Comparison of ENCODE assay signal across 9 cellular contexts in genomic region chr6:32126880-32127279, GRCh38. TPM values are rescaled to one million over a fixed set of nuclear protein-coding genes. Genes with fewer than 3 reads are reported as not detected.
DNase-seq lines count a peak whose midpoint lies in the region; ATAC-seq lines count a peak whose summit lies in the region.
"Had no signal": no experiment of that assay in that cellular context is flagged by ENCODE, and none has a peak within 500 bp of the region (broad histone marks: within the 10 kb centered on the region; RNA-seq: fewer than 3 reads in every experiment).

No MANE protein-coding gene starts in this region.

- peak overlapping the region; percentile 90 for H3K27ac ChIP-seq in substantia nigra (ENCODE audit: low read depth, low read length, poor library complexity, severe bottlenecking)

- no peak for DNase-seq in activated CD4-positive, alpha-beta T cell treated with anti-CD3 and anti-CD28 coated beads, Interleukin-2, amount 10 ng/mL, durations not matched to agents 24 days and 14 days
- DNase-seq in activated CD4-positive, alpha-beta T cell treated with anti-CD3 and anti-CD28 coated beads for 4 hours, result no peak
- DNase-seq in activated naive CD8-positive, alpha-beta T cell treated with anti-CD3 and anti-CD28 coated beads for 36 hours, result no peak
- DNase-seq in kidney tubule cell (ENCODE audit: low spot score) (peak; percentile 43), substantia nigra (lab: John Stamatoyannopoulos, UW) (no peak), H7 (no peak), iPS-NIHi7 (ENCODE audit: extremely low spot score) (no peak)
- DNase-seq: SHP77 treated with DMSO at 0.1 percent for 48 hours had no signal

- no peaks in the 10 kb centered on the region for H3K27me3 Mint-ChIP-seq in activated CD4-positive, alpha-beta T cell treated with anti-CD3 and anti-CD28 coated beads, Interleukin-2, amount 10 ng/mL, durations not matched to agents 24 days and 14 days
- no peaks in the 10 kb centered on the region for H3K27me3 Mint-ChIP-seq in activated naive CD8-positive, alpha-beta T cell treated with anti-CD3 and anti-CD28 coated beads for 36 hours

- peak overlapping the region; percentile 100 for H3K4me3 Mint-ChIP-seq in activated CD4-positive, alpha-beta T cell treated with anti-CD3 and anti-CD28 coated beads, Interleukin-2, amount 10 ng/mL, durations not matched to agents 24 days and 14 days
- H3K4me3 Mint-ChIP-seq in activated naive CD8-positive, alpha-beta T cell treated with anti-CD3 and anti-CD28 coated beads for 36 hours, result peak overlapping the region; percentile 99

- H3K4me3 ChIP-seq in H7 (ENCODE audit: insufficient read depth, low read depth, low read length), result no peak overlapping the region

- peaks cover 39% of the 10 kb centered on the region for H3K4me1 Mint-ChIP-seq in activated CD4-positive, alpha-beta T cell treated with anti-CD3 and anti-CD28 coated beads, Interleukin-2, amount 10 ng/mL, durations not matched to agents 24 days and 14 days
- peaks cover 28% of the 10 kb centered on the region for H3K4me1 Mint-ChIP-seq in activated naive CD8-positive, alpha-beta T cell treated with anti-CD3 and anti-CD28 coated beads for 36 hours

- peaks cover 29% of the 10 kb centered on the region for H3K36me3 Mint-ChIP-seq in activated CD4-positive, alpha-beta T cell treated with anti-CD3 and anti-CD28 coated beads, Interleukin-2, amount 10 ng/mL, durations not matched to agents 24 days and 14 days (ENCODE audit: low read depth)
- peaks cover 8% of the 10 kb centered on the region for H3K36me3 Mint-ChIP-seq in activated naive CD8-positive, alpha-beta T cell treated with anti-CD3 and anti-CD28 coated beads for 36 hours

- no peaks in the 10 kb centered on the region for H3K27me3 ChIP-seq in H7 (ENCODE audit: control insufficient read depth, insufficient read depth, low read length)

- H3K36me3 ChIP-seq in H7 (replicated peaks; ENCODE audit: control insufficient read depth, insufficient read depth, low read length), result peaks cover 3% of the 10 kb centered on the region

- no peaks in the 10 kb centered on the region for H3K9me3 Mint-ChIP-seq in activated CD4-positive, alpha-beta T cell treated with anti-CD3 and anti-CD28 coated beads, Interleukin-2, amount 10 ng/mL, durations not matched to agents 24 days and 14 days
- H3K9me3 Mint-ChIP-seq in activated naive CD8-positive, alpha-beta T cell treated with anti-CD3 and anti-CD28 coated beads for 36 hours, result no peaks in the 10 kb centered on the region

- intact Hi-C loops in activated CD4-positive, alpha-beta T cell treated with anti-CD3 and anti-CD28 coated beads, Interleukin-2, amount 10 ng/mL, durations not matched to agents 24 days and 14 days (cut with micrococcal nuclease), result loop anchor here (1.0 to 5.0 kb wide), 2 partner anchors 8 to 715 kb away; partner anchors contain the start of gene PSMB8

- no peak for ATAC-seq in HG02981 (IDR thresholded peaks at IDR 0.05; ENCODE audit: unreplicated experiment)

- H3K27ac Mint-ChIP-seq in activated CD4-positive, alpha-beta T cell treated with anti-CD3 and anti-CD28 coated beads, Interleukin-2, amount 10 ng/mL, durations not matched to agents 24 days and 14 days, result peak overlapping the region; percentile 96
- H3K27ac Mint-ChIP-seq in activated naive CD8-positive, alpha-beta T cell treated with anti-CD3 and anti-CD28 coated beads for 36 hours, result peak overlapping the region; percentile 96

RNA-seq across cellular contexts. Expression of gene ATF6B, which starts 1.2 kb away (rescaled TPM):
- 72.9 and 81.0 TPM in 2 replicates for total RNA-seq in activated CD4-positive, alpha-beta T cell treated with anti-CD3 and anti-CD28 coated beads, Interleukin-2, amount 10 ng/mL, durations not matched to agents 24 days and 14 days
- 10 to 100 TPM; 50.4 to 53.5 TPM for total RNA-seq in activated naive CD8-positive, alpha-beta T cell treated with anti-CD3 and anti-CD28 coated beads for 36 hours
- 25.1 and 26.2 TPM in 2 replicates for total RNA-seq in H7 (2014; rRNA removed; shearing (Covaris generic))

RNA-seq across cellular contexts. Expression of gene FKBPL, which starts 3.2 kb away (rescaled TPM):
- total RNA-seq in activated CD4-positive, alpha-beta T cell treated with anti-CD3 and anti-CD28 coated beads, Interleukin-2, amount 10 ng/mL, durations not matched to agents 24 days and 14 days, result 6.2 and 6.9 TPM in 2 replicates
- 1 to 10 TPM; 5.8 to 6.8 TPM for total RNA-seq in activated naive CD8-positive, alpha-beta T cell treated with anti-CD3 and anti-CD28 coated beads for 36 hours
- total RNA-seq in H7 (2014; rRNA removed; shearing (Covaris generic)), result 12.5 and 12.8 TPM in 2 replicates

RNA-seq across cellular contexts. Expression of gene TNXB, which starts 17.7 kb away (rescaled TPM):
- 3.3 and 4.6 TPM in 2 replicates for total RNA-seq in activated CD4-positive, alpha-beta T cell treated with anti-CD3 and anti-CD28 coated beads, Interleukin-2, amount 10 ng/mL, durations not matched to agents 24 days and 14 days
- 1 to 10 TPM in 1 of 2 experiments, under 1 TPM in 1; 0.43 to 1.2 TPM for total RNA-seq in activated naive CD8-positive, alpha-beta T cell treated with anti-CD3 and anti-CD28 coated beads for 36 hours
- total RNA-seq in H7 (2014; rRNA removed; shearing (Covaris generic)), result 2.7 and 4.4 TPM in 2 replicates

RNA-seq across cellular contexts. Expression of gene PRRT1, which starts 24.9 kb away (rescaled TPM):
- 0.24 and 0.35 TPM in 2 replicates for total RNA-seq in activated CD4-positive, alpha-beta T cell treated with anti-CD3 and anti-CD28 coated beads, Interleukin-2, amount 10 ng/mL, durations not matched to agents 24 days and 14 days
- 1 to 10 TPM; 1.4 to 1.5 TPM for total RNA-seq in activated naive CD8-positive, alpha-beta T cell treated with anti-CD3 and anti-CD28 coated beads for 36 hours
- 0.14 TPM in 1 of 2 replicates, not detected in the other for total RNA-seq in H7 (2014; rRNA removed; shearing (Covaris generic))

RNA-seq across cellular contexts. Expression of gene PPT2, which starts 27.1 kb away (rescaled TPM):
- 11.3 and 12.7 TPM in 2 replicates for total RNA-seq in activated CD4-positive, alpha-beta T cell treated with anti-CD3 and anti-CD28 coated beads, Interleukin-2, amount 10 ng/mL, durations not matched to agents 24 days and 14 days
- 10 to 100 TPM; 19.5 to 24.4 TPM for total RNA-seq in activated naive CD8-positive, alpha-beta T cell treated with anti-CD3 and anti-CD28 coated beads for 36 hours
- 24.7 and 25.5 TPM in 2 replicates for total RNA-seq in H7 (2014; rRNA removed; shearing (Covaris generic))
